20 cellular contexts compared by ENCODE assay signal in genomic region chr14:22984959-22985658, GRCh38.
"Had no signal": no experiment of that assay in that cellular context is flagged by ENCODE, and none has a peak within 500 bp of the region (broad histone marks: within the 10 kb centered on the region; RNA-seq: fewer than 3 reads in every experiment).

No MANE protein-coding gene starts in this region.

- DNase-seq: KBM-7, MV-4-11, NCI-H1105, NCI-H1417, NCI-H1436 treated with DMSO at 0.1 percent for 48 hours, NCI-H1694, NCI-H187 treated with DMSO at 0.1 percent for 48 hours, NCI-H2029 treated with DMSO at 0.1 percent for 48 hours, NCI-H2171 treated with DMSO at 0.1 percent for 48 hours, NCI-H226, NCI-H446, NCI-H510A, NCI-H524 treated with DMSO at 0.1 percent for 48 hours, NCI-H69, NCI-H774, Right ventricle myocardium superior, RPMI8226, SIG-M5 had no signal

- H3K27me3 ChIP-seq: SJSA1 had no signal

- H3K4me3 ChIP-seq: SJSA1, SK-N-MC had no signal

- H3K27ac ChIP-seq: SJSA1, SK-N-MC had no signal

- H3K9me3 ChIP-seq: SJSA1 had no signal
